20 cellular contexts compared by ENCODE assay signal in genomic region chr6:110207652-110208051, GRCh38. TPM values are rescaled to one million over a fixed set of nuclear protein-coding genes. Genes with fewer than 3 reads are reported as not detected.
DNase-seq lines count a peak whose midpoint lies in the region; ATAC-seq and TF ChIP-seq lines count a peak whose summit lies in the region.
"Had no signal": no experiment of that assay in that cellular context is flagged by ENCODE, and none has a peak within 500 bp of the region (broad histone marks: within the 10 kb centered on the region; RNA-seq: fewer than 3 reads in every experiment).

No MANE protein-coding gene starts in this region.

- H3K9me3 ChIP-seq in DOHH2 (ENCODE audit: control insufficient read depth, insufficient read depth, low read length), result no peaks in the 10 kb centered on the region
- H3K9me3 ChIP-seq in heart right ventricle, result no peaks in the 10 kb centered on the region
- H3K9me3 ChIP-seq: A549, Caco-2, HAP-1 had no signal

- H3K4me1 ChIP-seq in DOHH2 (ENCODE audit: control insufficient read depth, low read length) (peaks cover 54% of the 10 kb centered on the region), heart right ventricle (no peaks in the 10 kb centered on the region)
- H3K4me1 ChIP-seq: A549, Caco-2, HAP-1 had no signal

- no peak for TF ChIP-seq RAD21 in Ishikawa (IDR thresholded peaks at IDR 0.05; ENCODE audit: low read depth)

- H3K36me3 ChIP-seq in DOHH2 (ENCODE audit: control insufficient read depth, low read length) (peaks cover 48% of the 10 kb centered on the region), heart right ventricle (peaks cover 0 to 65% (median 17%) of the 10 kb centered on the region in 9 donors)

- H3F3A ChIP-seq in DOHH2 (ENCODE audit: control insufficient read depth, insufficient read depth), result peaks cover 36% of the 10 kb centered on the region

- no peak for ATAC-seq in heart right ventricle
- ATAC-seq in GM18867 (IDR thresholded peaks at IDR 0.05; ENCODE audit: unreplicated experiment), result no peak
- ATAC-seq in HG02763 (IDR thresholded peaks at IDR 0.05; ENCODE audit: unreplicated experiment), result no peak
- ATAC-seq: A549 had no signal

- WGBS in heart right ventricle, 2 donors, result 97 to 98% methylated on average over 3 of the region's 3 CpGs

- H3K9me2 ChIP-seq in DOHH2 (replicated peaks; ENCODE audit: control insufficient read depth, low read length), result no peaks in the 10 kb centered on the region

- peaks cover 26% of the 10 kb centered on the region for H3K79me2 ChIP-seq in DOHH2 (ENCODE audit: control insufficient read depth, low read length)

- DNase-seq in DMS 273 (lab: John Stamatoyannopoulos, UW; ENCODE audit: unreplicated experiment) (peak; percentile 7), DMS 273 treated with DMSO at 0.1 percent for 48 hours (lab: John Stamatoyannopoulos, UW) (no peak), fibroblast of the aortic adventitia (ENCODE audit: low read depth) (peak; percentile 4), heart right ventricle (no peak)
- DNase-seq: AML-193; Caco-2; CD4-positive, alpha-beta T cell; DMS79 treated with DMSO at 0.1 percent for 48 hours; EL; GM23248 had no signal

- H3K27me3 ChIP-seq in DOHH2 (ENCODE audit: control insufficient read depth, low read length) (no peaks in the 10 kb centered on the region), heart right ventricle (no peaks in the 10 kb centered on the region)

- TF ChIP-seq EP300 in Ishikawa (IDR thresholded peaks at IDR 0.05; ENCODE audit: borderline replicate concordance), result no peak

- H3K4me3 ChIP-seq in DOHH2 (ENCODE audit: low read length), result no peak overlapping the region
- no peak overlapping the region for H3K4me3 ChIP-seq in fibroblast of the aortic adventitia (ENCODE audit: low read depth, low read length)
- H3K4me3 ChIP-seq in heart right ventricle, result no peak overlapping the region
- H3K4me3 ChIP-seq: A549, GM23248, HAP-1 had no signal

- intact Hi-C loops in heart right ventricle (cut with DNase I), result no loop called here

- H3K27ac ChIP-seq in DOHH2 (ENCODE audit: low read depth, low read length), result peak overlapping the region; percentile 94
- no peak overlapping the region for H3K27ac ChIP-seq in heart right ventricle
- H3K27ac ChIP-seq: 22Rv1, A549, C4-2B, GM23248, HL-60, KMS-11 had no signal

- H4K20me1 ChIP-seq in DOHH2 (ENCODE audit: control insufficient read depth, insufficient read depth, low read depth, low read length), result no peaks in the 10 kb centered on the region

- no peak for TF ChIP-seq CTCF in DOHH2 (IDR thresholded peaks at IDR 0.05; ENCODE audit: low read depth, low read length, poor library complexity, severe bottlenecking)
- no peak for TF ChIP-seq CTCF in fibroblast of the aortic adventitia (IDR thresholded peaks at IDR 0.05; ENCODE audit: insufficient read depth, low read length)
- TF ChIP-seq CTCF in heart right ventricle (IDR thresholded peaks at IDR 0.05), result no peak

- H3K4me2 ChIP-seq in DOHH2 (ENCODE audit: low read length), result peak overlapping the region; percentile 77
- H3K4me2 ChIP-seq: A549, KMS-11 had no signal

TF ChIP-seq in Ishikawa, 13 proteins besides CTCF, POLR2A, EP300 and RAD21:
- TF ChIP-seq FOXM1 (IDR thresholded peaks at IDR 0.05; ENCODE audit: borderline replicate concordance, low read depth) (no peak), NFIC (IDR thresholded peaks at IDR 0.05) (peak; percentile 85)

RNA-seq across cellular contexts. Expression of gene CDC40, which starts 27.4 kb away (rescaled TPM):
- 21.8 and 32.3 TPM in 2 replicates for total RNA-seq in fibroblast of the aortic adventitia (ENCODE audit: low replicate concordance)
- total RNA-seq in heart right ventricle, result 10 to 100 TPM; 13.6 to 20.5 (median 16.2) TPM
- 1 to 10 TPM; 5.7 to 6.7 TPM for polyA plus RNA-seq in heart right ventricle

RNA-seq across cellular contexts. Expression of gene WASF1, which starts 28.2 kb away (rescaled TPM):
- total RNA-seq in fibroblast of the aortic adventitia (ENCODE audit: low replicate concordance) (11.7 and 20.1 TPM in 2 replicates), heart right ventricle (1 to 10 TPM in 4 of 10 donors, under 1 TPM in 6; 0.43 to 3.1 (median 0.79) TPM)
- 1 to 10 TPM; 1.2 to 1.6 TPM for polyA plus RNA-seq in heart right ventricle

Comparison
In these comparisons a context has a peak if more than half of its experiments do, and no peak if none do; other contexts are left out.
1. DNase-seq: peak in DMS 273 (single experiment) and fibroblast of the aortic adventitia (single experiment); none in DMS 273 treated with DMSO at 0.1 percent for 48 hours (single experiment) and heart right ventricle (0 of 2).